In the genomic region with DNA sequence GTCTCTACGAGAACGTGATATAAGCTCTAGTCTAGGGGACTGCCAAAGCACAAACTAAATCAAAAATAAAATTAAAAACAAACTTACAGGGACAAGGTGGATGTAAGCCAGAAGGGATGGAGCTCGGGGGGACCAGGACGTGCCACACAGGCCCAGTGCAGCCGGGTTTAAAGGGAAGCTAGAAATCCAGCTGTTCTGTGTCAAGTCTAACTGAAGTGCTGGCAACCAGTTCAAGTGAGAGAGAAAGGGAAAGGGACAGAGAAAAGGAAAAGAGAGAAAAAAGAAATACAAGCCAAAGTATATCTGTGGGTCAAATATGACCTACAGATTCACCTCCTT, we compare ENCODE assay signal across 10 cellular contexts.
A peak's percentile ranks its signal among the peaks of the same experiment; 100 is the strongest.
DNase-seq lines count a peak whose midpoint lies in the region; ATAC-seq, FAIRE-seq and TF ChIP-seq lines count a peak whose summit lies in the region.
"Had no signal": no experiment of that assay in that cellular context is flagged by ENCODE, and none has a peak within 500 bp of the region (broad histone marks: within the 10 kb centered on the region; RNA-seq: fewer than 3 reads in every experiment).

No MANE protein-coding gene starts in this region.

- H3K27ac ChIP-seq in PC-3 (ENCODE audit: low read length): 0 out of 2 replicates have a peak overlapping the region, but pooled peaks have one; percentile 14
- H3K27ac ChIP-seq in body of pancreas: peak overlapping the region in 3 of 4 donors; percentile 50 to 69 (median 57)
- H3K27ac ChIP-seq in keratinocyte (ENCODE audit: control insufficient read depth, insufficient read depth, low read length): peak overlapping the region; percentile 83
- H3K27ac ChIP-seq in stomach: peak overlapping the region; percentile 79 to 89 (median 86)

- H3K9me2 ChIP-seq in PC-3 (replicated peaks; ENCODE audit: low read length): no peaks in the 10 kb centered on the region
- H3K9me2 ChIP-seq: SK-N-SH had no signal

- H3K9me1 ChIP-seq in keratinocyte (ENCODE audit: control insufficient read depth, extremely low read depth, insufficient read depth, low read length): no peaks in the 10 kb centered on the region

- H3K4me1 ChIP-seq in PC-3 (ENCODE audit: insufficient read depth, low read length) (peaks cover 20% of the 10 kb centered on the region; the same call in 1 of the 2 replicates), body of pancreas (peaks cover 23% of the 10 kb centered on the region), keratinocyte (ENCODE audit: control insufficient read depth, extremely low read depth, insufficient read depth, low read length) (peaks cover 84% of the 10 kb centered on the region), stomach (peaks cover 44 to 97% (median 68%) of the 10 kb centered on the region in 4 donors)

- H3K79me2 ChIP-seq in PC-3 (ENCODE audit: low read length) (peaks cover 88% of the 10 kb centered on the region), keratinocyte (ENCODE audit: control insufficient read depth, insufficient read depth, low read length) (peaks cover 86% of the 10 kb centered on the region)

- intact Hi-C loops in PC-3 (cut with micrococcal nuclease) (loop anchor here (5.0 kb wide), 1 partner anchor 63 kb away; a partner anchor contains a TSS), body of pancreas (cut with DNase I) (no loop called here), stomach (cut with DNase I; ENCODE audit: low total_unique reads) (no loop called here)

- H3F3A ChIP-seq in PC-3 (ENCODE audit: low read length, unreplicated experiment): no peaks in the 10 kb centered on the region

- BruUV-seq in PC-3 (replicated peaks; lab: Mats Ljungman, UMichigan): no TSS peak

- CTCF ChIA-PET in PC-3 (lab: Charles Lee): no interaction called here

- TF ChIP-seq POLR2A in body of pancreas (IDR thresholded peaks at IDR 0.05): no peak
- no peak for TF ChIP-seq POLR2A in stomach (IDR thresholded peaks at IDR 0.05)

- H2AFZ ChIP-seq in PC-3 (ENCODE audit: low read length) (peak overlapping the region; percentile 70), keratinocyte (ENCODE audit: control insufficient read depth, low read length) (no peak overlapping the region)

- H3K4me2 ChIP-seq in PC-3 (ENCODE audit: low read length) (peak overlapping the region; percentile 70), keratinocyte (ENCODE audit: control insufficient read depth, extremely low read depth, insufficient read depth, low read depth, low read length) (peak overlapping the region; percentile 87)

- DNase-seq in PC-3 (no peak), body of pancreas (no peak), keratinocyte (ENCODE audit: low read depth, low spot score) (no peak), stomach (no peak), NCI-H526 treated with DMSO at 0.1 percent for 48 hours (lab: John Stamatoyannopoulos, UW) (no peak), HuH-7 (ENCODE audit: low spot score) (no peak), cerebellum (ENCODE audit: low spot score) (no peak)
- DNase-seq: activated naive CD4-positive, alpha-beta T cell; NCI-H1930; SK-N-SH had no signal

- FAIRE-seq in keratinocyte (lab: Jason Lieb, UNC): no peak

- H3K4me3 ChIP-seq in PC-3 (ENCODE audit: low read length) (peak overlapping the region; percentile 46), body of pancreas (no peak overlapping the region), keratinocyte (ENCODE audit: control insufficient read depth in 2 of 3, extremely low read depth in 1 of 3, insufficient read depth in 2 of 3, low read depth in 1 of 3, low read length in 3 of 3) (peak overlapping the region; percentile 35 to 71 (median 61)), stomach (peak overlapping the region; percentile 27 to 43 (median 36))

- no peak for ATAC-seq in PC-3
- ATAC-seq in body of pancreas: no peak

- dilution Hi-C loops in keratinocyte (cut with MboI; ENCODE audit: extremely low pct_ligation_motif_present, low sequenced_read_pairs): no loop called here

- 60 to 63% methylated on average over 5 of the region's 5 CpGs for WGBS in body of pancreas, 2 donors
- WGBS in stomach, 5 donors: 26 to 52% (median 39%) methylated on average over 5 of the region's 5 CpGs

- no peak for TF ChIP-seq EP300 in stomach (IDR thresholded peaks at IDR 0.05)

- H4K20me1 ChIP-seq in PC-3 (ENCODE audit: low read length): 0 out of 2 replicates have a peak, but pooled peaks cover 7% of the 10 kb centered on the region
- no peaks in the 10 kb centered on the region for H4K20me1 ChIP-seq in keratinocyte (ENCODE audit: control insufficient read depth, extremely low read depth, insufficient read depth, low read length)

- POLR2A ChIA-PET in PC-3 (lab: Charles Lee; ENCODE audit: unreplicated experiment): no interaction called here

- no peaks in the 10 kb centered on the region for H3K9me3 ChIP-seq in PC-3 (ENCODE audit: low read length)
- no peaks in the 10 kb centered on the region for H3K9me3 ChIP-seq in body of pancreas
- no peaks in the 10 kb centered on the region for H3K9me3 ChIP-seq in keratinocyte (ENCODE audit: control insufficient read depth, low read depth, low read length)
- no peaks in the 10 kb centered on the region for H3K9me3 ChIP-seq in stomach
- H3K9me3 ChIP-seq: SK-N-SH had no signal

- peak overlapping the region; percentile 14; the same call in 1 of the 2 replicates for H3K9ac ChIP-seq in PC-3 (ENCODE audit: low read length)
- peak overlapping the region; percentile 75 for H3K9ac ChIP-seq in keratinocyte (ENCODE audit: control insufficient read depth, extremely low read depth, insufficient read depth, low read length)
- H3K9ac ChIP-seq: SK-N-SH had no signal

- TF ChIP-seq CTCF in PC-3 (conservative IDR thresholded peaks at IDR 0.05; ENCODE audit: low read depth, low read length): no peak
- no peak for TF ChIP-seq CTCF in body of pancreas (IDR thresholded peaks at IDR 0.05)
- TF ChIP-seq CTCF in keratinocyte (optimal IDR thresholded peaks at IDR 0.05 in 1 of 3, IDR thresholded peaks at IDR 0.05 in 1 of 3, conservative IDR thresholded peaks at IDR 0.05 in 1 of 3; ENCODE audit: extremely low read depth in 1 of 3, insufficient read depth in 2 of 3, low read length in 3 of 3): no peak
- TF ChIP-seq CTCF in stomach (IDR thresholded peaks at IDR 0.05): no peak

- no peaks in the 10 kb centered on the region for H3K36me3 ChIP-seq in PC-3 (ENCODE audit: low read depth, low read length)
- no peaks in the 10 kb centered on the region for H3K36me3 ChIP-seq in body of pancreas (replicated peaks in 1 of 2; ENCODE audit: insufficient read depth in 1 of 2, low read depth in 2 of 2)
- no peaks in the 10 kb centered on the region for H3K36me3 ChIP-seq in keratinocyte (ENCODE audit: control insufficient read depth in 2 of 2, extremely low read depth in 1 of 2, insufficient read depth in 2 of 2, low read length in 2 of 2)
- no peaks in the 10 kb centered on the region for H3K36me3 ChIP-seq in stomach

- H3K27me3 ChIP-seq in PC-3 (ENCODE audit: low read length) (no peaks in the 10 kb centered on the region), body of pancreas (no peaks in the 10 kb centered on the region), keratinocyte (ENCODE audit: control insufficient read depth, extremely low read depth, insufficient read depth, low read length) (no peaks in the 10 kb centered on the region), stomach (no peaks in the 10 kb centered on the region)

Comparison
In these comparisons a context has a peak if more than half of its experiments do, and no peak if none do; other contexts are left out.
1. H3K27ac ChIP-seq: peak in every context shown above with its lines; median percentile 86 in stomach; 83 in keratinocyte; 57 in body of pancreas; 14 in PC-3.
2. H3K4me3 ChIP-seq: peak in PC-3 (single experiment), keratinocyte (3 of 3) and stomach (4 of 4); none in body of pancreas (0 of 2).